In the genomic region with DNA sequence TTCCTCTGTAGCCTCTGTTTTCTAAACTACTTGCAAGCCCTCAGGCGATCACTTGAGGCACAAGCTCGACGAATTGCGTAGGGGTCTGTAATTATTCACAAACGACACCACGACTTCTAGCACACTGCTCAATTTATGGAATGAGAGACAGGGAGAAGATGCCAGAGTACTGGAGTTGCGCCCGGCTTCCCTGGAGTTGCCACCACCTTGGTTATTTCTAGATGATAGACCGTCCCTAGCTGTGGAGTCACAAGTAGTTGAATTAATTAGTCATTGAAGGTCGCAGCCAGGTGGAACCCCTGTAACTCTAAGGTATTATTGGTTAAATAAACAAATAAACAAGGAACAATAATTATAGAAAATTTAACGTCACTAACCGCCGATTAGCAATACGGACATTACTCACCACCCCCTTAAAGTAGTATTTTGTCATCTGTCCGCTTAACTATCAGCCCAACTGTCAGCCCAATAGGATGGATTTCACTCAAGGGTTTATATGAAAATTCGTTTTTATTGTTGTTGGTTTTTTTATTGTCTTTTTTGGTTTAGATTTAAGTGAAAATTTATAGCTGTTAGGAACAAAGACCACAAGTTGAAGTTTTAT, we compare ENCODE assay signal across 1 cellular context.
TF ChIP-seq lines count a peak whose summit lies in the region.

No MANE protein-coding gene starts in this region.

TF ChIP-seq in endothelial cell of umbilical vein, 7 proteins besides CTCF, POLR2A, EP300 and RAD21:
- no peak for TF ChIP-seq MYC (IDR thresholded peaks at IDR 0.05; ENCODE audit: low read depth, low read length)
- TF ChIP-seq FOS (IDR thresholded peaks at IDR 0.05; ENCODE audit: borderline replicate concordance, insufficient read depth, low read length), result no peak
- TF ChIP-seq EZH2 (IDR thresholded peaks at IDR 0.05; ENCODE audit: borderline replicate concordance, low read depth, low read length, severe bottlenecking), result no peak
